8 cellular contexts compared by ENCODE assay signal in genomic region chr9:85805789-85806102, GRCh38.
DNase-seq lines count a peak whose midpoint lies in the region; ATAC-seq and TF ChIP-seq lines count a peak whose summit lies in the region.
"Not testable (repeated sequence)": the region's sequence is repeated elsewhere in the genome, so short reads cannot be mapped to it uniquely, and the experiment has no call there.

No MANE protein-coding gene starts in this region.

- not testable (repeated sequence) for H3K4me1 Mint-ChIP-seq in Calu3 (ENCODE audit: low read depth, unreplicated experiment); chondrocyte (ENCODE audit: low read depth); osteocyte (ENCODE audit: unreplicated experiment)

- BruUV-seq in Calu3 (replicated peaks; lab: Mats Ljungman, UMichigan) = not testable (repeated sequence)

- ATAC-seq in HG02642 (IDR thresholded peaks at IDR 0.05; ENCODE audit: poor library complexity, unreplicated experiment) = peak; percentile 5
- peak; percentile 39 for ATAC-seq in stimulated activated naive CD8-positive, alpha-beta T cell treated with anti-CD3 and anti-CD28 coated beads, Interleukin-15, Interleukin-2, amounts not matched to agents 100 U/mL and 50 U/mL, for 24 hours

- not testable (repeated sequence) for H3K9me3 Mint-ChIP-seq in Calu3 (ENCODE audit: low read depth, unreplicated experiment); chondrocyte (ENCODE audit: low read depth); osteocyte (ENCODE audit: unreplicated experiment)

- peak overlapping the region; percentile 61 for H3K4me3 ChIP-seq in iPS-11a (ENCODE audit: low read depth, low read length)

- H3K27me3 Mint-ChIP-seq in Calu3 (ENCODE audit: unreplicated experiment); chondrocyte (ENCODE audit: low read depth); osteocyte (ENCODE audit: unreplicated experiment): not testable (repeated sequence)

- H3K27ac Mint-ChIP-seq in Calu3 (ENCODE audit: unreplicated experiment) = peak overlapping the region; percentile 53
- not testable (repeated sequence) for H3K27ac Mint-ChIP-seq in chondrocyte (ENCODE audit: unreplicated experiment)
- H3K27ac Mint-ChIP-seq in osteocyte (ENCODE audit: unreplicated experiment) = peak overlapping the region; percentile 60

- TF ChIP-seq CTCF in Calu3 (IDR thresholded peaks at IDR 0.05; ENCODE audit: unreplicated experiment); chondrocyte (IDR thresholded peaks at IDR 0.05); osteocyte (IDR thresholded peaks at IDR 0.05): not testable (repeated sequence)

- DNase-seq in Calu3; chondrocyte (ENCODE audit: low spot score); osteocyte (ENCODE audit: extremely low spot score, unreplicated experiment); stimulated activated naive CD8-positive, alpha-beta T cell treated with anti-CD3 and anti-CD28 coated beads, Interleukin-15, Interleukin-2, amounts not matched to agents 100 U/mL and 50 U/mL, for 24 hours: not testable (repeated sequence)
- DNase-seq in NCI-H748 (lab: John Stamatoyannopoulos, UW; ENCODE audit: unreplicated experiment) = peak; percentile 63
- DNase-seq in activated CD8-positive, alpha-beta memory T cell treated with anti-CD3 and anti-CD28 coated beads for 4 hours (ENCODE audit: low read depth in 2 of 2) = peak; percentile 3 to 4

- intact Hi-C loops in Calu3 (cut with micrococcal nuclease; ENCODE audit: unreplicated experiment) = not testable (repeated sequence)

- H3K4me3 Mint-ChIP-seq in Calu3 (ENCODE audit: low read depth, unreplicated experiment) = not testable (repeated sequence)
- H3K4me3 Mint-ChIP-seq in chondrocyte (ENCODE audit: unreplicated experiment) (peak overlapping the region; percentile 76), osteocyte (ENCODE audit: unreplicated experiment) (peak overlapping the region; percentile 73)

- CTCF ChIA-PET in Calu3 (lab: Charles Lee) = interaction anchor here (1.1 kb wide), 1 partner anchor 108 kb away, joined by 4 read pairs; no protein-coding TSS in a partner anchor

- H3K36me3 Mint-ChIP-seq in Calu3 (ENCODE audit: insufficient read depth, unreplicated experiment) = peaks cover 20% of the 10 kb centered on the region
- not testable (repeated sequence) for H3K36me3 Mint-ChIP-seq in chondrocyte (ENCODE audit: low read depth)
- H3K36me3 Mint-ChIP-seq in osteocyte (ENCODE audit: unreplicated experiment) = peaks cover 14% of the 10 kb centered on the region
